In genomic region chr20:61890210-61890609, GRCh38 we compare ENCODE assay signal across 1 cellular context.
TF ChIP-seq lines count a peak whose summit lies in the region.

No MANE protein-coding gene starts in this region.

TF ChIP-seq in HepG2, 621 proteins besides CTCF, POLR2A, EP300 and RAD21 (continued from another document and continues in another):
- TF ChIP-seq, protein P1, sequence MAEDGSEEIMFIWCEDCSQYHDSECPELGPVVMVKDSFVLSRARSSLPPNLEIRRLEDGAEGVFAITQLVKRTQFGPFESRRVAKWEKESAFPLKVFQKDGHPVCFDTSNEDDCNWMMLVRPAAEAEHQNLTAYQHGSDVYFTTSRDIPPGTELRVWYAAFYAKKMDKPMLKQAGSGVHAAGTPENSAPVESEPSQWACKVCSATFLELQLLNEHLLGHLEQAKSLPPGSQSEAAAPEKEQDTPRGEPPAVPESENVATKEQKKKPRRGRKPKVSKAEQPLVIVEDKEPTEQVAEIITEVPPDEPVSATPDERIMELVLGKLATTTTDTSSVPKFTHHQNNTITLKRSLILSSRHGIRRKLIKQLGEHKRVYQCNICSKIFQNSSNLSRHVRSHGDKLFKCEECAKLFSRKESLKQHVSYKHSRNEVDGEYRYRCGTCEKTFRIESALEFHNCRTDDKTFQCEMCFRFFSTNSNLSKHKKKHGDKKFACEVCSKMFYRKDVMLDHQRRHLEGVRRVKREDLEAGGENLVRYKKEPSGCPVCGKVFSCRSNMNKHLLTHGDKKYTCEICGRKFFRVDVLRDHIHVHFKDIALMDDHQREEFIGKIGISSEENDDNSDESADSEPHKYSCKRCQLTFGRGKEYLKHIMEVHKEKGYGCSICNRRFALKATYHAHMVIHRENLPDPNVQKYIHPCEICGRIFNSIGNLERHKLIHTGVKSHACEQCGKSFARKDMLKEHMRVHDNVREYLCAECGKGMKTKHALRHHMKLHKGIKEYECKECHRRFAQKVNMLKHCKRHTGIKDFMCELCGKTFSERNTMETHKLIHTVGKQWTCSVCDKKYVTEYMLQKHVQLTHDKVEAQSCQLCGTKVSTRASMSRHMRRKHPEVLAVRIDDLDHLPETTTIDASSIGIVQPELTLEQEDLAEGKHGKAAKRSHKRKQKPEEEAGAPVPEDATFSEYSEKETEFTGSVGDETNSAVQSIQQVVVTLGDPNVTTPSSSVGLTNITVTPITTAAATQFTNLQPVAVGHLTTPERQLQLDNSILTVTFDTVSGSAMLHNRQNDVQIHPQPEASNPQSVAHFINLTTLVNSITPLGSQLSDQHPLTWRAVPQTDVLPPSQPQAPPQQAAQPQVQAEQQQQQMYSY (CRISPR knock-in tag; IDR thresholded peaks at IDR 0.05), result no peak
- no peak for TF ChIP-seq ZBTB1 (CRISPR knock-in tag; IDR thresholded peaks at IDR 0.05; ENCODE audit: borderline replicate concordance)
- TF ChIP-seq KLF9 (CRISPR knock-in tag; IDR thresholded peaks at IDR 0.05; ENCODE audit: low read depth), result no peak
- no peak for TF ChIP-seq ZBED4 (CRISPR knock-in tag; IDR thresholded peaks at IDR 0.05; ENCODE audit: borderline replicate concordance)
- TF ChIP-seq SKI (IDR thresholded peaks at IDR 0.05; ENCODE audit: partially characterized antibody), result no peak
- TF ChIP-seq, protein P2, sequence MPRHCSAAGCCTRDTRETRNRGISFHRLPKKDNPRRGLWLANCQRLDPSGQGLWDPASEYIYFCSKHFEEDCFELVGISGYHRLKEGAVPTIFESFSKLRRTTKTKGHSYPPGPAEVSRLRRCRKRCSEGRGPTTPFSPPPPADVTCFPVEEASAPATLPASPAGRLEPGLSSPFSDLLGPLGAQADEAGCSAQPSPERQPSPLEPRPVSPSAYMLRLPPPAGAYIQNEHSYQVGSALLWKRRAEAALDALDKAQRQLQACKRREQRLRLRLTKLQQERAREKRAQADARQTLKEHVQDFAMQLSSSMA (CRISPR knock-in tag; IDR thresholded peaks at IDR 0.05), result no peak
- no peak for TF ChIP-seq NAIF1 (CRISPR knock-in tag; IDR thresholded peaks at IDR 0.05; ENCODE audit: borderline replicate concordance)
- no peak for TF ChIP-seq SIN3B (IDR thresholded peaks at IDR 0.05; ENCODE audit: low read length)
- TF ChIP-seq, protein P3, sequence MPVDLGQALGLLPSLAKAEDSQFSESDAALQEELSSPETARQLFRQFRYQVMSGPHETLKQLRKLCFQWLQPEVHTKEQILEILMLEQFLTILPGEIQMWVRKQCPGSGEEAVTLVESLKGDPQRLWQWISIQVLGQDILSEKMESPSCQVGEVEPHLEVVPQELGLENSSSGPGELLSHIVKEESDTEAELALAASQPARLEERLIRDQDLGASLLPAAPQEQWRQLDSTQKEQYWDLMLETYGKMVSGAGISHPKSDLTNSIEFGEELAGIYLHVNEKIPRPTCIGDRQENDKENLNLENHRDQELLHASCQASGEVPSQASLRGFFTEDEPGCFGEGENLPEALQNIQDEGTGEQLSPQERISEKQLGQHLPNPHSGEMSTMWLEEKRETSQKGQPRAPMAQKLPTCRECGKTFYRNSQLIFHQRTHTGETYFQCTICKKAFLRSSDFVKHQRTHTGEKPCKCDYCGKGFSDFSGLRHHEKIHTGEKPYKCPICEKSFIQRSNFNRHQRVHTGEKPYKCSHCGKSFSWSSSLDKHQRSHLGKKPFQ (CRISPR knock-in tag; IDR thresholded peaks at IDR 0.05; ENCODE audit: insufficient replicate concordance), result no peak
- no peak for TF ChIP-seq ZNF292 (CRISPR knock-in tag; IDR thresholded peaks at IDR 0.05; ENCODE audit: borderline replicate concordance, low read depth)
- TF ChIP-seq RAD51 (IDR thresholded peaks at IDR 0.05; ENCODE audit: borderline replicate concordance), result 0 out of 2 replicates have a peak, but pooled peaks have one; percentile 10
- TF ChIP-seq NBN (conservative IDR thresholded peaks at IDR 0.05), result peak; percentile 97
- no peak for TF ChIP-seq SUZ12 (IDR thresholded peaks at IDR 0.05; ENCODE audit: low read depth, low read length)
- TF ChIP-seq ETV5 (CRISPR knock-in tag; IDR thresholded peaks at IDR 0.05; ENCODE audit: borderline replicate concordance), result no peak
- no peak for TF ChIP-seq RNF2 (conservative IDR thresholded peaks at IDR 0.05; ENCODE audit: low read depth)
- TF ChIP-seq ZNF691 (CRISPR knock-in tag; IDR thresholded peaks at IDR 0.05; ENCODE audit: borderline replicate concordance, low read depth), result no peak
- no peak for TF ChIP-seq KMT2B (CRISPR knock-in tag; IDR thresholded peaks at IDR 0.05)
- no peak for TF ChIP-seq ZNF24 (IDR thresholded peaks at IDR 0.05)
- no peak for TF ChIP-seq MED1 (CRISPR knock-in tag; IDR thresholded peaks at IDR 0.05)
- TF ChIP-seq YY1 (IDR thresholded peaks at IDR 0.05; ENCODE audit: insufficient read depth, insufficient replicate concordance, low read depth, low read length), result no peak
- TF ChIP-seq FOXK2 (IDR thresholded peaks at IDR 0.05), result 0 out of 2 replicates have a peak, but pooled peaks have one; percentile 9
- TF ChIP-seq, protein P4, sequence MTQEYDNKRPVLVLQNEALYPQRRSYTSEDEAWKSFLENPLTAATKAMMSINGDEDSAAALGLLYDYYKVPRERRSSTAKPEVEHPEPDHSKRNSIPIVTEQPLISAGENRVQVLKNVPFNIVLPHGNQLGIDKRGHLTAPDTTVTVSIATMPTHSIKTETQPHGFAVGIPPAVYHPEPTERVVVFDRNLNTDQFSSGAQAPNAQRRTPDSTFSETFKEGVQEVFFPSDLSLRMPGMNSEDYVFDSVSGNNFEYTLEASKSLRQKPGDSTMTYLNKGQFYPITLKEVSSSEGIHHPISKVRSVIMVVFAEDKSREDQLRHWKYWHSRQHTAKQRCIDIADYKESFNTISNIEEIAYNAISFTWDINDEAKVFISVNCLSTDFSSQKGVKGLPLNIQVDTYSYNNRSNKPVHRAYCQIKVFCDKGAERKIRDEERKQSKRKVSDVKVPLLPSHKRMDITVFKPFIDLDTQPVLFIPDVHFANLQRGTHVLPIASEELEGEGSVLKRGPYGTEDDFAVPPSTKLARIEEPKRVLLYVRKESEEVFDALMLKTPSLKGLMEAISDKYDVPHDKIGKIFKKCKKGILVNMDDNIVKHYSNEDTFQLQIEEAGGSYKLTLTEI (CRISPR knock-in tag; conservative IDR thresholded peaks at IDR 0.05), result no peak
- TF ChIP-seq ZFX (CRISPR knock-in tag; IDR thresholded peaks at IDR 0.05; ENCODE audit: low read depth), result no peak
- no peak for TF ChIP-seq NFE2L1 (CRISPR knock-in tag; IDR thresholded peaks at IDR 0.05; ENCODE audit: borderline replicate concordance)
- TF ChIP-seq ATM (IDR thresholded peaks at IDR 0.05; ENCODE audit: borderline replicate concordance), result peak; percentile 52; the same call in 1 of the 2 replicates
- no peak for TF ChIP-seq ZBTB49 (CRISPR knock-in tag; IDR thresholded peaks at IDR 0.05; ENCODE audit: borderline replicate concordance)
- TF ChIP-seq MEIS1 (CRISPR knock-in tag; IDR thresholded peaks at IDR 0.05; ENCODE audit: borderline replicate concordance), result no peak
- peak; percentile 65 for TF ChIP-seq PHB2 (IDR thresholded peaks at IDR 0.05; ENCODE audit: partially characterized antibody)
- TF ChIP-seq CCAR2 (optimal IDR thresholded peaks at IDR 0.05; ENCODE audit: low read depth, low read length), result no peak
- 0 out of 2 replicates have a peak, but pooled peaks have one; percentile 33 for TF ChIP-seq ZNF207 (IDR thresholded peaks at IDR 0.05; ENCODE audit: borderline replicate concordance)
- TF ChIP-seq ZBTB8A (CRISPR knock-in tag; IDR thresholded peaks at IDR 0.05; ENCODE audit: borderline replicate concordance, low read depth), result no peak
- TF ChIP-seq, protein P5, sequence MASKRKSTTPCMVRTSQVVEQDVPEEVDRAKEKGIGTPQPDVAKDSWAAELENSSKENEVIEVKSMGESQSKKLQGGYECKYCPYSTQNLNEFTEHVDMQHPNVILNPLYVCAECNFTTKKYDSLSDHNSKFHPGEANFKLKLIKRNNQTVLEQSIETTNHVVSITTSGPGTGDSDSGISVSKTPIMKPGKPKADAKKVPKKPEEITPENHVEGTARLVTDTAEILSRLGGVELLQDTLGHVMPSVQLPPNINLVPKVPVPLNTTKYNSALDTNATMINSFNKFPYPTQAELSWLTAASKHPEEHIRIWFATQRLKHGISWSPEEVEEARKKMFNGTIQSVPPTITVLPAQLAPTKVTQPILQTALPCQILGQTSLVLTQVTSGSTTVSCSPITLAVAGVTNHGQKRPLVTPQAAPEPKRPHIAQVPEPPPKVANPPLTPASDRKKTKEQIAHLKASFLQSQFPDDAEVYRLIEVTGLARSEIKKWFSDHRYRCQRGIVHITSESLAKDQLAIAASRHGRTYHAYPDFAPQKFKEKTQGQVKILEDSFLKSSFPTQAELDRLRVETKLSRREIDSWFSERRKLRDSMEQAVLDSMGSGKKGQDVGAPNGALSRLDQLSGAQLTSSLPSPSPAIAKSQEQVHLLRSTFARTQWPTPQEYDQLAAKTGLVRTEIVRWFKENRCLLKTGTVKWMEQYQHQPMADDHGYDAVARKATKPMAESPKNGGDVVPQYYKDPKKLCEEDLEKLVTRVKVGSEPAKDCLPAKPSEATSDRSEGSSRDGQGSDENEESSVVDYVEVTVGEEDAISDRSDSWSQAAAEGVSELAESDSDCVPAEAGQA (IDR thresholded peaks at IDR 0.05; ENCODE audit: low read depth), result no peak
- TF ChIP-seq, protein P5 (CRISPR knock-in tag; IDR thresholded peaks at IDR 0.05; ENCODE audit: borderline replicate concordance), result no peak
- no peak for TF ChIP-seq TSC22D2 (CRISPR knock-in tag; IDR thresholded peaks at IDR 0.05; ENCODE audit: borderline replicate concordance)
- TF ChIP-seq SP1 (IDR thresholded peaks at IDR 0.05), result 0 out of 2 replicates have a peak, but pooled peaks have one; percentile 15
- no peak for TF ChIP-seq SP1 (CRISPR knock-in tag; IDR thresholded peaks at IDR 0.05)
- TF ChIP-seq, protein P6, sequence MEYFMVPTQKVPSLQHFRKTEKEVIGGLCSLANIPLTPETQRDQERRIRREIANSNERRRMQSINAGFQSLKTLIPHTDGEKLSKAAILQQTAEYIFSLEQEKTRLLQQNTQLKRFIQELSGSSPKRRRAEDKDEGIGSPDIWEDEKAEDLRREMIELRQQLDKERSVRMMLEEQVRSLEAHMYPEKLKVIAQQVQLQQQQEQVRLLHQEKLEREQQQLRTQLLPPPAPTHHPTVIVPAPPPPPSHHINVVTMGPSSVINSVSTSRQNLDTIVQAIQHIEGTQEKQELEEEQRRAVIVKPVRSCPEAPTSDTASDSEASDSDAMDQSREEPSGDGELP (IDR thresholded peaks at IDR 0.05; ENCODE audit: borderline replicate concordance, low read depth), result no peak
- no peak for TF ChIP-seq ZNF350 (CRISPR knock-in tag; IDR thresholded peaks at IDR 0.05; ENCODE audit: borderline replicate concordance, low read depth)
- no peak for TF ChIP-seq POLR2AphosphoS2 (IDR thresholded peaks at IDR 0.05; ENCODE audit: low read depth, low read length)
